Comparison of ENCODE assay signal across 9 cellular contexts in genomic region chr2:136375017-136375901, GRCh38.
DNase-seq lines count a peak whose midpoint lies in the region; ATAC-seq and TF ChIP-seq lines count a peak whose summit lies in the region.
"Had no signal": no experiment of that assay in that cellular context is flagged by ENCODE, and none has a peak within 500 bp of the region (broad histone marks: within the 10 kb centered on the region; RNA-seq: fewer than 3 reads in every experiment).

No MANE protein-coding gene starts in this region.

- no peaks in the 10 kb centered on the region for H3K9me2 ChIP-seq in SK-N-SH

- H3K9me3 ChIP-seq in SK-N-SH, result no peaks in the 10 kb centered on the region

- H3K36me3 ChIP-seq in SK-N-SH (replicated peaks in 1 of 2; ENCODE audit: control insufficient read depth in 1 of 2, insufficient read depth in 2 of 2, low read length in 1 of 2), result no peaks in the 10 kb centered on the region

- no peaks in the 10 kb centered on the region for H3K27me3 ChIP-seq in SK-N-SH (ENCODE audit: insufficient read depth)

- POLR2A ChIA-PET in SK-N-SH (lab: Yijun Ruan, JAX), result no interaction called here

- H3K4me1 Mint-ChIP-seq in naive B cell, result peaks cover 33 to 44% (median 41%) of the 10 kb centered on the region in 3 donors

- 43% methylated on average over 5 of the region's 5 CpGs for WGBS in SK-N-SH (ENCODE audit: low lambda C conversion rate)

- peak overlapping the region; percentile 45 for H2AFZ ChIP-seq in SK-N-SH (ENCODE audit: low read depth)

- no peak overlapping the region for H3K4me2 ChIP-seq in SK-N-SH

- no peak overlapping the region for H3K4me3 ChIP-seq in SK-N-SH (ENCODE audit: low read depth in 2 of 2, low read length in 1 of 2)

- TF ChIP-seq RAD21 in SK-N-SH (IDR thresholded peaks at IDR 0.05; ENCODE audit: low read length), result no peak

- H3K27me3 Mint-ChIP-seq in naive B cell, result no peaks in the 10 kb centered on the region

- H3K27ac ChIP-seq in SK-N-SH (ENCODE audit: low read depth in 2 of 2, low read length in 1 of 2), result no peak overlapping the region

- H3K4me1 ChIP-seq in SK-N-SH (ENCODE audit: control insufficient read depth in 1 of 2, insufficient read depth in 2 of 2, low read depth in 1 of 2, low read length in 1 of 2), result no peaks in the 10 kb centered on the region; a peak in 1 of 4 replicates

- CTCF ChIA-PET in SK-N-SH (lab: Yijun Ruan, JAX), result interaction anchor here (1.3 to 11.3 kb wide), 2 partner anchors 9 to 459 kb away, joined by 4 to 158 read pairs; no protein-coding TSS in a partner anchor

- H4K20me1 ChIP-seq in SK-N-SH (ENCODE audit: insufficient read depth), result no peaks in the 10 kb centered on the region

- H3K9ac ChIP-seq in SK-N-SH, result no peak overlapping the region

- peak overlapping the region in 5 of 8 donors; percentile 15 to 79 (median 54) for H3K4me3 Mint-ChIP-seq in naive B cell

- no peak for ATAC-seq in SK-N-SH treated with all-trans-retinoic acid at 6 μM for 48 hours
- ATAC-seq in HG02571 (IDR thresholded peaks at IDR 0.05; ENCODE audit: unreplicated experiment), result peak; percentile 59
- no peak for ATAC-seq in naive B cell (ENCODE audit: low read depth in 2 of 2)

- H3K27ac Mint-ChIP-seq in naive B cell, result peak overlapping the region; percentile 44 to 98 (median 90)

- DNase-seq in SK-N-SH, result no peak
- peak; percentile 65 for DNase-seq in NCI-H69 (lab: John Stamatoyannopoulos, UW)
- no peak for DNase-seq in naive B cell
- DNase-seq in NCI-H2107 treated with DMSO at 0.1 percent for 48 hours (lab: John Stamatoyannopoulos, UW; ENCODE audit: unreplicated experiment), result no peak
- no peak for DNase-seq in GDM1 (lab: John Stamatoyannopoulos, UW)
- no peak for DNase-seq in HCEC 1CT
- DNase-seq: SHP77 treated with DMSO at 0.1 percent for 48 hours had no signal

- no peaks in the 10 kb centered on the region for H3K9me3 Mint-ChIP-seq in naive B cell

- no peaks in the 10 kb centered on the region for H3K79me2 ChIP-seq in SK-N-SH (ENCODE audit: insufficient read depth)

- TF ChIP-seq EP300 in SK-N-SH (IDR thresholded peaks at IDR 0.05; ENCODE audit: borderline replicate concordance in 1 of 2, low read depth in 1 of 2, low read length in 1 of 2), result no peak

- H3K36me3 Mint-ChIP-seq in naive B cell, result no peaks in the 10 kb centered on the region

- TF ChIP-seq CTCF in SK-N-SH (IDR thresholded peaks at IDR 0.05), result no peak

- no peaks in the 10 kb centered on the region for H3F3A ChIP-seq in SK-N-SH (replicated peaks; ENCODE audit: insufficient read depth)

TF ChIP-seq in SK-N-SH, 30 proteins besides CTCF, POLR2A, EP300 and RAD21:
- TF ChIP-seq FOXM1 (IDR thresholded peaks at IDR 0.05; ENCODE audit: low read depth), result no peak
- TF ChIP-seq EZH2phosphoT487 (IDR thresholded peaks at IDR 0.05; ENCODE audit: borderline replicate concordance, low read depth), result no peak

TF ChIP-seq in SK-N-SH treated with all-trans-retinoic acid at 6 μM for 48 hours, 23 proteins besides CTCF, POLR2A, EP300 and RAD21:
- TF ChIP-seq ZNF8 (CRISPR knock-in tag; IDR thresholded peaks at IDR 0.05) (no peak), ARNTL (CRISPR knock-in tag; IDR thresholded peaks at IDR 0.05; ENCODE audit: borderline replicate concordance, low read depth) (no peak), OSR1 (CRISPR knock-in tag; IDR thresholded peaks at IDR 0.05) (no peak), PPARA (CRISPR knock-in tag; IDR thresholded peaks at IDR 0.05; ENCODE audit: borderline replicate concordance) (no peak), TCF4 (CRISPR knock-in tag; IDR thresholded peaks at IDR 0.05; ENCODE audit: borderline replicate concordance) (no peak), CSRNP3 (CRISPR knock-in tag; IDR thresholded peaks at IDR 0.05) (no peak), PATZ1 (CRISPR knock-in tag; IDR thresholded peaks at IDR 0.05; ENCODE audit: borderline replicate concordance) (no peak), ZNF70 (CRISPR knock-in tag; IDR thresholded peaks at IDR 0.05) (no peak), CREB5 (CRISPR knock-in tag; IDR thresholded peaks at IDR 0.05; ENCODE audit: low read depth) (no peak), ZNF565 (CRISPR knock-in tag; conservative IDR thresholded peaks at IDR 0.05; ENCODE audit: low read depth) (no peak)
